12 cellular contexts compared by ENCODE assay signal in the genomic region with DNA sequence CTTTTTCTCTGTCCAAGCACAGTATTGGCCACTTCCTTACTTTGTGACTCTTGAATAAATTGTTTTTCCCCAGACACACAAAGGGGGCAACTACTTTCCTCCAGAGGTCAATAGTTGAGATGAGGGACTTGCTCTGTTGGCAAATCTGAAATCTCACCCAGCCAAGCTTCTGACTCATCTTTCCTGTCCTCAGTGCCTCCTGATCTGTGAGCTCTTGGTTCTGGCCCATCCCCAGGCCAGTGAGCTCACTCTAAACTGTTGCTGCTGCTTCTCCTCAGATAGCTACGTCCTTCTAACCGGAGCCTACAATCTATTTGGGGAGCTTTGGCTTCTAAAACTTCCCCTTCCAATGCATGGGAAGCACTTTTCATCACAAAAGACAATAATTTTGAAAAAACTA. TPM values are rescaled to one million over a fixed set of nuclear protein-coding genes. Genes with fewer than 3 reads are reported as not detected.
DNase-seq lines count a peak whose midpoint lies in the region; ATAC-seq, FAIRE-seq and TF ChIP-seq lines count a peak whose summit lies in the region.
"Had no signal": no experiment of that assay in that cellular context is flagged by ENCODE, and none has a peak within 500 bp of the region (broad histone marks: within the 10 kb centered on the region; RNA-seq: fewer than 3 reads in every experiment).

No MANE protein-coding gene starts in this region.

- no peak for FAIRE-seq in astrocyte (lab: Jason Lieb, UNC)
- FAIRE-seq: A204.1 had no signal

- H3K27ac ChIP-seq in astrocyte (ENCODE audit: low read depth, low read length) (no peak overlapping the region), right cardiac atrium (ENCODE audit: low read length) (no peak overlapping the region), tibial artery (no peak overlapping the region)
- H3K27ac ChIP-seq in CD8-positive, alpha-beta T cell (ENCODE audit: low read depth, low read length) = no peak overlapping the region

- CTCF ChIA-PET in CD8-positive, alpha-beta T cell (lab: Charles Lee) = no interaction called here

- no peaks in the 10 kb centered on the region for H4K20me1 ChIP-seq in astrocyte (ENCODE audit: insufficient read depth, low read length)

- peaks cover 2% of the 10 kb centered on the region for H3K9me3 Mint-ChIP-seq in astrocyte (ENCODE audit: unreplicated experiment)
- no peaks in the 10 kb centered on the region for H3K9me3 Mint-ChIP-seq in activated T-helper 2 cell treated with anti-CD3 and anti-CD28 coated beads, Interferon-gamma antibody, Interleukin-2, Interleukin-4, amounts not matched to agents 10 μg/mL and 5 μg/mL and 100 μg/mL, durations not matched to agents 14 hours and 24 hours and 36 hours
- no peaks in the 10 kb centered on the region for H3K9me3 Mint-ChIP-seq in CD8-positive, alpha-beta T cell

- ATAC-seq in right cardiac atrium (peak; percentile 96 to 99), HG02981 (IDR thresholded peaks at IDR 0.05; ENCODE audit: unreplicated experiment) (no peak)
- no peak for ATAC-seq in CD8-positive, alpha-beta T cell

- H3K4me1 Mint-ChIP-seq in astrocyte (ENCODE audit: low read depth, unreplicated experiment) = peaks cover 13% of the 10 kb centered on the region
- H3K4me1 Mint-ChIP-seq in activated T-helper 2 cell treated with anti-CD3 and anti-CD28 coated beads, Interferon-gamma antibody, Interleukin-2, Interleukin-4, amounts not matched to agents 10 μg/mL and 5 μg/mL and 100 μg/mL, durations not matched to agents 14 hours and 24 hours and 36 hours (ENCODE audit: low read depth) = no peaks in the 10 kb centered on the region
- no peaks in the 10 kb centered on the region for H3K4me1 Mint-ChIP-seq in CD8-positive, alpha-beta T cell (ENCODE audit: low read depth)
- H3K4me1 Mint-ChIP-seq: brain, mesothelial cell of epicardium had no signal

- H3K79me2 ChIP-seq in astrocyte (ENCODE audit: insufficient read depth, low read length) = no peaks in the 10 kb centered on the region

- no peak overlapping the region for H3K4me3 Mint-ChIP-seq in astrocyte (ENCODE audit: unreplicated experiment)
- H3K4me3 Mint-ChIP-seq in activated T-helper 2 cell treated with anti-CD3 and anti-CD28 coated beads, Interferon-gamma antibody, Interleukin-2, Interleukin-4, amounts not matched to agents 10 μg/mL and 5 μg/mL and 100 μg/mL, durations not matched to agents 14 hours and 24 hours and 36 hours (ENCODE audit: low read depth) = no peak overlapping the region
- no peak overlapping the region for H3K4me3 Mint-ChIP-seq in CD8-positive, alpha-beta T cell
- H3K4me3 Mint-ChIP-seq: brain, mesothelial cell of epicardium had no signal

- H3K9ac ChIP-seq in astrocyte (ENCODE audit: low read length) = no peak overlapping the region

- WGBS in right cardiac atrium = 8% methylated on average over 2 of the region's 2 CpGs

- H3K4me1 ChIP-seq in astrocyte (ENCODE audit: insufficient read depth, low read length) = peaks cover 4% of the 10 kb centered on the region
- H3K4me1 ChIP-seq in right cardiac atrium (ENCODE audit: control insufficient read depth, insufficient read depth, low read length) = peaks cover 5% of the 10 kb centered on the region
- peaks cover 0 to 16% (median 6%) of the 10 kb centered on the region in 4 donors for H3K4me1 ChIP-seq in tibial artery
- no peaks in the 10 kb centered on the region for H3K4me1 ChIP-seq in CD8-positive, alpha-beta T cell (ENCODE audit: insufficient read depth, low read length)

- H3K27me3 Mint-ChIP-seq in astrocyte (ENCODE audit: low read depth, unreplicated experiment) = no peaks in the 10 kb centered on the region
- H3K27me3 Mint-ChIP-seq in activated T-helper 2 cell treated with anti-CD3 and anti-CD28 coated beads, Interferon-gamma antibody, Interleukin-2, Interleukin-4, amounts not matched to agents 10 μg/mL and 5 μg/mL and 100 μg/mL, durations not matched to agents 14 hours and 24 hours and 36 hours (ENCODE audit: low read depth) = no peaks in the 10 kb centered on the region
- H3K27me3 Mint-ChIP-seq in CD8-positive, alpha-beta T cell (ENCODE audit: low read depth) = peaks cover 2% of the 10 kb centered on the region
- H3K27me3 Mint-ChIP-seq: brain had no signal

- POLR2A ChIA-PET in CD8-positive, alpha-beta T cell (lab: Charles Lee) = no interaction called here

- peak overlapping the region; percentile 19 for H3K4me2 ChIP-seq in astrocyte (ENCODE audit: low read length)

- peak; percentile 7 for DNase-seq in NK-92 treated with Interleukin-12 subunit alpha and Interleukin-12 subunit beta, amount 100 ng/mL, for 24 hours (lab: John Stamatoyannopoulos, UW)
- DNase-seq in NK-92 (lab: John Stamatoyannopoulos, UW; ENCODE audit: unreplicated experiment) = no peak
- peak; percentile 90 for DNase-seq in astrocyte (ENCODE audit: low read depth)
- peak; percentile 78 to 84 (median 83) for DNase-seq in right cardiac atrium
- DNase-seq in tibial artery = peak; percentile 73
- DNase-seq in activated T-helper 2 cell treated with anti-CD3 and anti-CD28 coated beads, Interferon-gamma antibody, Interleukin-2, Interleukin-4, amounts not matched to agents 10 μg/mL and 5 μg/mL and 100 μg/mL, durations not matched to agents 14 hours and 24 hours and 36 hours (ENCODE audit: low spot score) = no peak
- DNase-seq in CD8-positive, alpha-beta T cell = no peak
- DNase-seq: activated CD4-positive, CD25-positive, alpha-beta regulatory T cell had no signal

- no peaks in the 10 kb centered on the region for H3K36me3 Mint-ChIP-seq in astrocyte (ENCODE audit: low read depth, unreplicated experiment)
- H3K36me3 Mint-ChIP-seq in activated T-helper 2 cell treated with anti-CD3 and anti-CD28 coated beads, Interferon-gamma antibody, Interleukin-2, Interleukin-4, amounts not matched to agents 10 μg/mL and 5 μg/mL and 100 μg/mL, durations not matched to agents 14 hours and 24 hours and 36 hours (ENCODE audit: low read depth) = no peaks in the 10 kb centered on the region
- no peaks in the 10 kb centered on the region for H3K36me3 Mint-ChIP-seq in CD8-positive, alpha-beta T cell
- H3K36me3 Mint-ChIP-seq: brain, mesothelial cell of epicardium had no signal

- H3K27ac Mint-ChIP-seq in astrocyte (ENCODE audit: unreplicated experiment) = peak overlapping the region; percentile 58
- H3K27ac Mint-ChIP-seq in activated T-helper 2 cell treated with anti-CD3 and anti-CD28 coated beads, Interferon-gamma antibody, Interleukin-2, Interleukin-4, amounts not matched to agents 10 μg/mL and 5 μg/mL and 100 μg/mL, durations not matched to agents 14 hours and 24 hours and 36 hours = no peak overlapping the region
- no peak overlapping the region for H3K27ac Mint-ChIP-seq in CD8-positive, alpha-beta T cell
- H3K27ac Mint-ChIP-seq: brain, mesothelial cell of epicardium had no signal

- H3K4me3 ChIP-seq in astrocyte (ENCODE audit: insufficient read depth, low read depth, low read length) (no peak overlapping the region), right cardiac atrium (ENCODE audit: low read length) (no peak overlapping the region), tibial artery (no peak overlapping the region)
- H3K4me3 ChIP-seq in CD8-positive, alpha-beta T cell (ENCODE audit: low read depth, low read length) = no peak overlapping the region

- H3K9me3 ChIP-seq in astrocyte (ENCODE audit: insufficient read depth, low read depth, low read length) (no peaks in the 10 kb centered on the region), right cardiac atrium (ENCODE audit: control insufficient read depth, low read length) (no peaks in the 10 kb centered on the region), tibial artery (no peaks in the 10 kb centered on the region)
- H3K9me3 ChIP-seq in CD8-positive, alpha-beta T cell (ENCODE audit: low read length) = no peaks in the 10 kb centered on the region

- intact Hi-C loops in right cardiac atrium (cut with DNase I) = no loop called here
- intact Hi-C loops in tibial artery (cut with DNase I; ENCODE audit: low total_unique reads) = no loop called here
- intact Hi-C loops in activated T-helper 2 cell treated with anti-CD3 and anti-CD28 coated beads, Interferon-gamma antibody, Interleukin-2, Interleukin-4, amounts not matched to agents 10 μg/mL and 5 μg/mL and 100 μg/mL, durations not matched to agents 14 hours and 24 hours and 36 hours (cut with micrococcal nuclease) = no loop called here
- intact Hi-C loops in CD8-positive, alpha-beta T cell (cut with DNase I, micrococcal nuclease) = no loop called here

- H3K36me3 ChIP-seq in astrocyte (ENCODE audit: insufficient read depth, low read length) (no peaks in the 10 kb centered on the region), tibial artery (no peaks in the 10 kb centered on the region)
- no peaks in the 10 kb centered on the region for H3K36me3 ChIP-seq in CD8-positive, alpha-beta T cell (ENCODE audit: insufficient read depth, low read length)

- no peak for TF ChIP-seq CTCF in astrocyte (IDR thresholded peaks at IDR 0.05; ENCODE audit: insufficient read depth, low read depth, low read length)
- TF ChIP-seq CTCF in tibial artery (IDR thresholded peaks at IDR 0.05) = no peak
- TF ChIP-seq CTCF in CD8-positive, alpha-beta T cell (IDR thresholded peaks at IDR 0.05) = no peak

- no peak overlapping the region for H2AFZ ChIP-seq in astrocyte (ENCODE audit: low read depth, low read length)

- no peaks in the 10 kb centered on the region for H3K27me3 ChIP-seq in astrocyte (ENCODE audit: insufficient read depth, low read length)
- no peaks in the 10 kb centered on the region for H3K27me3 ChIP-seq in right cardiac atrium (ENCODE audit: control insufficient read depth, insufficient read depth)
- no peaks in the 10 kb centered on the region for H3K27me3 ChIP-seq in tibial artery
- no peaks in the 10 kb centered on the region for H3K27me3 ChIP-seq in CD8-positive, alpha-beta T cell (ENCODE audit: insufficient read depth, low read length)

RNA-seq across cellular contexts. Expression of a gene that starts 50.0 kb away (rescaled TPM):
- total RNA-seq in astrocyte = 77.6 and 87.3 TPM in 2 replicates
- 10 to 100 TPM; 52.5 to 72.7 (median 55.3) TPM for total RNA-seq in right cardiac atrium
- polyA plus RNA-seq in right cardiac atrium = 25.1 TPM
- 70.1 and 70.4 TPM in 2 replicates for total RNA-seq in activated T-helper 2 cell treated with anti-CD3 and anti-CD28 coated beads, Interferon-gamma antibody, Interleukin-2, Interleukin-4, amounts not matched to agents 10 μg/mL and 5 μg/mL and 100 μg/mL, durations not matched to agents 14 hours and 24 hours and 36 hours
- 10 to 100 TPM; 53.2 to 54.6 TPM for total RNA-seq in CD8-positive, alpha-beta T cell

Comparison
In these comparisons a context has a peak if more than half of its experiments do, and no peak if none do; other contexts are left out.
1. DNase-seq: peak in NK-92 treated with Interleukin-12 subunit alpha and Interleukin-12 subunit beta, amount 100 ng/mL, for 24 hours (single experiment), astrocyte (single experiment), right cardiac atrium (3 of 3) and tibial artery (2 of 2); none in NK-92 (single experiment), activated T-helper 2 cell treated with anti-CD3 and anti-CD28 coated beads, Interferon-gamma antibody, Interleukin-2, Interleukin-4, amounts not matched to agents 10 μg/mL and 5 μg/mL and 100 μg/mL, durations not matched to agents 14 hours and 24 hours and 36 hours (single experiment) and CD8-positive, alpha-beta T cell (0 of 7).
2. ATAC-seq: peak in right cardiac atrium (2 of 2); none in HG02981 (single experiment) and CD8-positive, alpha-beta T cell (single experiment).